ENCODE assay signal across 36 cellular contexts in the genomic region with DNA sequence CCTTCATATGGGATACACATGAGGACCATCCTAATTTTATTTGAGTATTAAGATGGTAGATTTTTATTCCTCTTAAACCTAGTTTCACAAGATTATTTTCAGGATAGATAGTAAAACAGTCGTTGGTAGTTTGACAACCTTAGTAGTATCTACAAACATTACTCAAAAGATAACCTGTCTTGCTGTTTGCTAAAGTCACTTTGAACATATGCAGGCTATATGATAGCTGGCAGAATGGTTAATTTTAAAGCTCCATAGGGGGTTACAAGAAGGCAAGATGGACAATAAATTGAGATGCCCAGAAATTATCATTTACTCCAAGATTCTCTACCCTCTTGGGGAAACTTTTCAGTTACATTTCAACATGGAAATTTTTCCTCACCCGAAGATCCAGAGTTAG.
DNase-seq lines count a peak whose midpoint lies in the region; ATAC-seq, FAIRE-seq and TF ChIP-seq lines count a peak whose summit lies in the region.
"Had no signal": no experiment of that assay in that cellular context is flagged by ENCODE, and none has a peak within 500 bp of the region (broad histone marks: within the 10 kb centered on the region; RNA-seq: fewer than 3 reads in every experiment).

No MANE protein-coding gene starts in this region.

- H3K4me3 Mint-ChIP-seq in CD8-positive, alpha-beta memory T cell: no peak overlapping the region
- no peak overlapping the region for H3K4me3 Mint-ChIP-seq in endothelial cell (ENCODE audit: unreplicated experiment)
- H3K4me3 Mint-ChIP-seq: B cell; CD14-positive monocyte; CD4-positive, alpha-beta memory T cell; CD4-positive, alpha-beta T cell; CD4-positive, CD25-positive, alpha-beta regulatory T cell; CD8-positive, alpha-beta T cell had no signal

- DNase-seq in CD8-positive, alpha-beta memory T cell: no peak
- DNase-seq in HTR-8/SVneo (ENCODE audit: insufficient read length, low spot score) (no peak), GM12878 (ENCODE audit: low read depth, low spot score) (no peak), K562 (ENCODE audit: extremely low read depth in 1 of 4, low spot score in 3 of 4) (peak in 3 of 4 experiments; percentile 22 to 27 (median 26)), endothelial cell (ENCODE audit: low spot score) (no peak), RWPE1 (ENCODE audit: low spot score) (no peak)
- DNase-seq in activated CD8-positive, alpha-beta memory T cell treated with anti-CD3 and anti-CD28 coated beads for 24 hours: no peak
- no peak for DNase-seq in stimulated activated naive CD4-positive, alpha-beta T cell (lab: John Stamatoyannopoulos, UW)
- DNase-seq: 8988T; ACHN; AML-193; BE2C; C1 segment of cervical spinal cord; Caco-2; Calu3; CD4-positive, alpha-beta memory T cell; CD4-positive, alpha-beta T cell; CD4-positive, CD25-positive, alpha-beta regulatory T cell; CD8-positive, alpha-beta T cell; COR-L47; DMS 273 treated with DMSO at 0.1 percent for 48 hours; DMS153; DMS53; DMS79; DMS79 treated with DMSO at 0.1 percent for 48 hours; DND-41; EL had no signal

- H3K79me2 ChIP-seq in GM12878 (ENCODE audit: control insufficient read depth, insufficient read depth, low read length) (no peaks in the 10 kb centered on the region), K562 (ENCODE audit: control insufficient read depth, insufficient read depth, low read length) (peaks cover 4% of the 10 kb centered on the region; the same call in 1 of the 3 replicates)

- no peak overlapping the region for H3K9ac ChIP-seq in GM12878 (ENCODE audit: control insufficient read depth, insufficient read depth, low read length)
- peak overlapping the region in 1 of 2 experiments; percentile 47; a peak in 2 of 4 replicates for H3K9ac ChIP-seq in K562 (ENCODE audit: insufficient read depth in 1 of 2, low read depth in 2 of 2, low read length in 2 of 2)
- H3K9ac ChIP-seq: BLaER1; BLaER1 treated with 17β-estradiol and CSF1 and Interleukin-3, amounts not matched to agents 10 nM and 100 nM had no signal

- H3K4me2 ChIP-seq in GM12878 (ENCODE audit: control insufficient read depth, insufficient read depth): no peak overlapping the region
- 0 out of 2 replicates have a peak overlapping the region, but pooled peaks have one; percentile 2 for H3K4me2 ChIP-seq in K562 (ENCODE audit: insufficient read depth, low read length)
- H3K4me2 ChIP-seq: A549; BLaER1; BLaER1 treated with 17β-estradiol and CSF1 and Interleukin-3, amounts not matched to agents 10 nM and 100 nM had no signal

- TF ChIP-seq RAD21 in GM12878 (IDR thresholded peaks at IDR 0.05; ENCODE audit: insufficient read depth, low read depth, low read length): no peak
- TF ChIP-seq RAD21 in K562 (CRISPR knock-in tag; conservative IDR thresholded peaks at IDR 0.05 in 1 of 2, IDR thresholded peaks at IDR 0.05 in 1 of 2): no peak

- no peak for TF ChIP-seq POLR2A in GM12878 (IDR thresholded peaks at IDR 0.05; ENCODE audit: low read depth, low read length)
- TF ChIP-seq POLR2A in K562 (conservative IDR thresholded peaks at IDR 0.05): no peak

- WGBS in GM12878 (ENCODE audit: insufficient coverage, insufficient replicate concordance, low lambda C conversion rate, missing lambda C conversion rate): 0% methylated on average over 2 of the region's 2 CpGs
- 13% methylated on average over 2 of the region's 2 CpGs for WGBS in K562 (ENCODE audit: insufficient coverage, low coverage, missing lambda C conversion rate)

- H4K20me1 ChIP-seq in GM12878 (ENCODE audit: control insufficient read depth, insufficient read depth) (no peaks in the 10 kb centered on the region), K562 (replicated peaks; ENCODE audit: control insufficient read depth, insufficient read depth, low read length) (no peaks in the 10 kb centered on the region)
- H4K20me1 ChIP-seq: BLaER1; BLaER1 treated with 17β-estradiol and CSF1 and Interleukin-3, amounts not matched to agents 10 nM and 100 nM had no signal

- CTCF ChIA-PET in CD8-positive, alpha-beta memory T cell (lab: Charles Lee): no interaction called here
- CTCF ChIA-PET in GM12878 (lab: Yijun Ruan, JAX): no interaction called here
- CTCF ChIA-PET in K562 (lab: Yijun Ruan, JAX; ENCODE audit: low intra/inter-chr PET ratio): interaction anchor here (0.6 kb wide), 1 partner anchor 24 kb away, joined by 3 read pairs; no protein-coding TSS in a partner anchor
- CTCF ChIA-PET in RWPE1 (lab: Yijun Ruan, JAX): interaction anchor here (0.5 kb wide), 1 partner anchor 20 kb away, joined by 3 read pairs; no protein-coding TSS in a partner anchor

- TF ChIP-seq EP300 in GM12878 (IDR thresholded peaks at IDR 0.05; ENCODE audit: borderline replicate concordance in 1 of 2, control insufficient read depth in 1 of 2, low read depth in 2 of 2, low read length in 2 of 2) (no peak), K562 (IDR thresholded peaks at IDR 0.05; ENCODE audit: low read length) (peak; percentile 58; the same call in 1 of the 2 replicates)

- no peaks in the 10 kb centered on the region for H3K4me1 ChIP-seq in CD8-positive, alpha-beta memory T cell (ENCODE audit: insufficient read depth, low read length)
- no peaks in the 10 kb centered on the region for H3K4me1 ChIP-seq in GM12878 (ENCODE audit: control insufficient read depth, insufficient read depth, low read length)
- peaks cover 0 to 21% of the 10 kb centered on the region in 2 experiments; a peak in 4 of 5 replicates for H3K4me1 ChIP-seq in K562 (replicated peaks in 1 of 2; ENCODE audit: control insufficient read depth in 2 of 2, insufficient read depth in 2 of 2, low read length in 2 of 2)
- H3K4me1 ChIP-seq: A549; BE2C; BLaER1; BLaER1 treated with 17β-estradiol and CSF1 and Interleukin-3, amounts not matched to agents 10 nM and 100 nM; Caco-2 had no signal

- TF ChIP-seq CTCF in GM12878 (IDR thresholded peaks at IDR 0.05 in 2 of 3, conservative IDR thresholded peaks at IDR 0.05 in 1 of 3; ENCODE audit: control insufficient read depth in 2 of 3, extremely low read depth in 1 of 3, insufficient read depth in 1 of 3, low read depth in 3 of 3, low read length in 3 of 3) (no peak), K562 (IDR thresholded peaks at IDR 0.05 in 2 of 3, conservative IDR thresholded peaks at IDR 0.05 in 1 of 3; ENCODE audit: insufficient read depth in 2 of 3, low read depth in 1 of 3, low read length in 3 of 3) (no peak), endothelial cell (IDR thresholded peaks at IDR 0.05; ENCODE audit: unreplicated experiment) (no peak), RWPE1 (conservative IDR thresholded peaks at IDR 0.05; ENCODE audit: low read depth) (no peak)

- BruUV-seq in GM12878 (replicated peaks; lab: Mats Ljungman, UMichigan): no TSS peak
- no TSS peak for BruUV-seq in K562 (replicated peaks; lab: Mats Ljungman, UMichigan)

- peak overlapping the region; percentile 45 for H3K27ac ChIP-seq in CD8-positive, alpha-beta memory T cell (ENCODE audit: low read depth, low read length)
- H3K27ac ChIP-seq in GM12878 (ENCODE audit: control insufficient read depth, insufficient read depth): no peak overlapping the region
- peak overlapping the region; percentile 84 for H3K27ac ChIP-seq in K562 (ENCODE audit: extremely low read depth, low read depth, low read length)
- H3K27ac ChIP-seq in RWPE1: no peak overlapping the region
- H3K27ac ChIP-seq: 22Rv1; A549; BLaER1; BLaER1 treated with 17β-estradiol and CSF1 and Interleukin-3, amounts not matched to agents 10 nM and 100 nM; C4-2B had no signal

- H3K27ac Mint-ChIP-seq in CD8-positive, alpha-beta memory T cell: no peak overlapping the region
- no peak overlapping the region for H3K27ac Mint-ChIP-seq in endothelial cell (ENCODE audit: unreplicated experiment)
- H3K27ac Mint-ChIP-seq: B cell; CD14-positive monocyte; CD4-positive, alpha-beta memory T cell; CD4-positive, alpha-beta T cell; CD4-positive, CD25-positive, alpha-beta regulatory T cell; CD8-positive, alpha-beta T cell had no signal

- intact Hi-C loops in GM12878 (cut with micrococcal nuclease; ENCODE audit: unreplicated experiment) (no loop called here), K562 (cut with micrococcal nuclease) (loop anchor here (5.0 kb wide), 1 partner anchor 84 kb away; no protein-coding TSS in a partner anchor)

- H3K36me3 ChIP-seq in CD8-positive, alpha-beta memory T cell (ENCODE audit: insufficient read depth, low read length): no peaks in the 10 kb centered on the region
- H3K36me3 ChIP-seq in GM12878 (ENCODE audit: control insufficient read depth in 2 of 2, insufficient read depth in 2 of 2, low read length in 1 of 2) (no peaks in the 10 kb centered on the region), K562 (ENCODE audit: control insufficient read depth, insufficient read depth, low read length) (no peaks in the 10 kb centered on the region)
- H3K36me3 ChIP-seq: BE2C; BLaER1; BLaER1 treated with 17β-estradiol and CSF1 and Interleukin-3, amounts not matched to agents 10 nM and 100 nM had no signal

- H2AFZ ChIP-seq in GM12878 (ENCODE audit: control insufficient read depth, low read depth, low read length): no peak overlapping the region
- H2AFZ ChIP-seq in K562 (ENCODE audit: low read depth, low read length): peak overlapping the region; percentile 82

- POLR2A ChIA-PET in CD8-positive, alpha-beta memory T cell (lab: Charles Lee): no interaction called here
- POLR2A ChIA-PET in GM12878 (lab: Charles Lee) (no interaction called here), K562 (lab: Yijun Ruan, JAX) (interaction anchor here (2.7 kb wide), 1 partner anchor 7 kb away, joined by 6 read pairs; no protein-coding TSS in a partner anchor), RWPE1 (lab: Yijun Ruan, JAX; ENCODE audit: low non-redundant PET) (no interaction called here)

- no peaks in the 10 kb centered on the region for H3K36me3 Mint-ChIP-seq in CD8-positive, alpha-beta memory T cell
- H3K36me3 Mint-ChIP-seq in endothelial cell (ENCODE audit: low read depth, unreplicated experiment): no peaks in the 10 kb centered on the region
- H3K36me3 Mint-ChIP-seq: CD14-positive monocyte; CD4-positive, alpha-beta memory T cell; CD4-positive, CD25-positive, alpha-beta regulatory T cell; CD8-positive, alpha-beta T cell had no signal

- H3K27me3 Mint-ChIP-seq in CD8-positive, alpha-beta memory T cell: no peaks in the 10 kb centered on the region
- H3K27me3 Mint-ChIP-seq in endothelial cell (ENCODE audit: unreplicated experiment): no peaks in the 10 kb centered on the region
- H3K27me3 Mint-ChIP-seq: CD4-positive, alpha-beta memory T cell; CD4-positive, alpha-beta T cell; CD4-positive, CD25-positive, alpha-beta regulatory T cell had no signal

- no peaks in the 10 kb centered on the region for H3K27me3 ChIP-seq in CD8-positive, alpha-beta memory T cell (ENCODE audit: insufficient read depth, low read length, poor library complexity, severe bottlenecking)
- H3K27me3 ChIP-seq in GM12878 (replicated peaks in 1 of 2; ENCODE audit: control insufficient read depth in 2 of 2, insufficient read depth in 2 of 2, low read length in 1 of 2): no peaks in the 10 kb centered on the region
- no peaks in the 10 kb centered on the region for H3K27me3 ChIP-seq in K562 (ENCODE audit: control insufficient read depth in 2 of 2, insufficient read depth in 2 of 2, low read length in 2 of 2)
- H3K27me3 ChIP-seq: BE2C; BLaER1; BLaER1 treated with 17β-estradiol and CSF1 and Interleukin-3, amounts not matched to agents 10 nM and 100 nM had no signal

- peaks cover 1 to 21% (median 2%) of the 10 kb centered on the region in 5 donors for H3K9me3 Mint-ChIP-seq in CD8-positive, alpha-beta memory T cell
- H3K9me3 Mint-ChIP-seq in endothelial cell (ENCODE audit: unreplicated experiment): no peaks in the 10 kb centered on the region

- no peaks in the 10 kb centered on the region for H3K4me1 Mint-ChIP-seq in CD8-positive, alpha-beta memory T cell
- H3K4me1 Mint-ChIP-seq in endothelial cell (ENCODE audit: unreplicated experiment): no peaks in the 10 kb centered on the region
- H3K4me1 Mint-ChIP-seq: B cell; CD14-positive monocyte; CD4-positive, alpha-beta memory T cell had no signal

- no peaks in the 10 kb centered on the region for H3K9me1 ChIP-seq in K562 (ENCODE audit: control insufficient read depth, insufficient read depth, low read length)

- no peak overlapping the region for H3K4me3 ChIP-seq in CD8-positive, alpha-beta memory T cell (ENCODE audit: low read length)
- H3K4me3 ChIP-seq in GM12878 (no peak overlapping the region), K562 (no peak overlapping the region)
- H3K4me3 ChIP-seq: A549; BLaER1; BLaER1 treated with 17β-estradiol and CSF1 and Interleukin-3, amounts not matched to agents 10 nM and 100 nM had no signal

- no peaks in the 10 kb centered on the region for H3K9me3 ChIP-seq in CD8-positive, alpha-beta memory T cell (ENCODE audit: low read length)
- H3K9me3 ChIP-seq in GM12878 (replicated peaks; ENCODE audit: control insufficient read depth, insufficient read depth, low read length) (no peaks in the 10 kb centered on the region), K562 (replicated peaks; ENCODE audit: control insufficient read depth, insufficient read depth, low read depth, low read length) (no peaks in the 10 kb centered on the region)
- H3K9me3 ChIP-seq: BE2C; BLaER1; BLaER1 treated with 17β-estradiol and CSF1 and Interleukin-3, amounts not matched to agents 10 nM and 100 nM; Caco-2 had no signal

- SMC1A ChIA-PET in GM12878 (lab: Charles Lee; ENCODE audit: uncharacterized antibody, unreplicated experiment): interaction anchor here (1.2 kb wide), 1 partner anchor 21 kb away, joined by 3 read pairs; no protein-coding TSS in a partner anchor

- in situ Hi-C loops in GM12878 (cut with MboI): no loop called here
- in situ Hi-C loops in K562 (cut with MboI): no loop called here

- FAIRE-seq in HTR-8/SVneo (lab: Jason Lieb, UNC) (peak; percentile 9), GM12878 (lab: Jason Lieb, UNC) (peak; percentile 27), K562 (lab: Jason Lieb, UNC) (no peak)
- FAIRE-seq: A204.1, A549, D721Med had no signal

- RAD21 ChIA-PET in GM12878 (lab: Charles Lee; ENCODE audit: unreplicated experiment): no interaction called here

- ATAC-seq in GM12878 (no peak), K562 (peak; percentile 53)
- ATAC-seq: A549; CD8-positive, alpha-beta T cell had no signal

Comparison
In these comparisons a context has a peak if more than half of its experiments do, and no peak if none do; other contexts are left out.
1. DNase-seq: peak in K562 (3 of 4); none in CD8-positive, alpha-beta memory T cell (0 of 5), HTR-8/SVneo (single experiment), GM12878 (single experiment), activated CD8-positive, alpha-beta memory T cell treated with anti-CD3 and anti-CD28 coated beads for 24 hours (single experiment), endothelial cell (single experiment), stimulated activated naive CD4-positive, alpha-beta T cell (0 of 6) and RWPE1 (single experiment).
2. H3K27ac ChIP-seq: peak in CD8-positive, alpha-beta memory T cell (single experiment) and K562 (single experiment); none in GM12878 (single experiment) and RWPE1 (single experiment).
3. CTCF ChIA-PET loops: an anchor here in K562 (0.6 kb wide) and RWPE1 (0.5 kb wide); none called in CD8-positive, alpha-beta memory T cell and GM12878.